ENCODE assay signal across 16 cellular contexts in the genomic region with DNA sequence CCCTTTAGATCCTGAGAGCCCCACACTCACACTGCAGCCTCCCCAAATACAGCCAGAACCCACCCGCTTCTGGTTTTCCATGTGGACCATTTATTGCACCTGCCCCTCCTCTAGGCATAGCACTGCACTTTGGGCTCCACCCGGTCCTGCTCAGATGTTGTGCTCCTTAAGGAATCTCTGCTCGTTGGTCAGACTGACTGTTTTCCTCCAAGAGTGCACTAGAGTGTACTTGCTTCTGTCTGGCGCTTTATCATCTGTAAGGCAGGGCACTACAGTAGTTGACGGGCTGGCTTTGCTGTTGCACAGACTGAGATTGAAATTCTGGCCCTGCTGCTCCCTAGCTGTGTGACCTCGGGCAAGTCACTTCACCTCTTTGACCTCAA.
"Had no signal": no experiment of that assay in that cellular context is flagged by ENCODE, and none has a peak within 500 bp of the region (broad histone marks: within the 10 kb centered on the region; RNA-seq: fewer than 3 reads in every experiment).

No MANE protein-coding gene starts in this region.

- H3K4me3 Mint-ChIP-seq: central memory CD8-positive, alpha-beta T cell; mesothelial cell of epicardium had no signal

- H3K36me3 Mint-ChIP-seq: mesothelial cell of epicardium had no signal

- H3K36me3 ChIP-seq: esophagus muscularis mucosa, gastroesophageal sphincter, heart left ventricle, lower lobe of right lung had no signal

- H3K9me3 Mint-ChIP-seq: central memory CD8-positive, alpha-beta T cell; mesothelial cell of epicardium had no signal

- H3K4me1 Mint-ChIP-seq: central memory CD8-positive, alpha-beta T cell had no signal

- DNase-seq: cerebellar nuclear complex; dermis blood vessel endothelial cell; dorsolateral prefrontal cortex; effector CD4-positive, alpha-beta T cell; effector memory CD4-positive, alpha-beta T cell; foreskin keratinocyte; hypothalamus; lower lobe of right lung; mesenchymal stem cell had no signal

- H3K27ac Mint-ChIP-seq: mesothelial cell of epicardium had no signal

- H3K9me3 ChIP-seq: esophagus muscularis mucosa, gastroesophageal sphincter, heart left ventricle, lower lobe of right lung had no signal

- H3K27ac ChIP-seq: coronary artery, esophagus muscularis mucosa, foreskin keratinocyte, gastroesophageal sphincter, heart left ventricle, hepatocyte, lower lobe of right lung had no signal

- H3K4me1 ChIP-seq: esophagus muscularis mucosa, foreskin keratinocyte, gastroesophageal sphincter had no signal

- H3K27me3 ChIP-seq: dorsolateral prefrontal cortex, foreskin keratinocyte, gastroesophageal sphincter, hepatocyte had no signal

- ATAC-seq: foreskin keratinocyte, gastroesophageal sphincter had no signal

- H3K4me3 ChIP-seq: coronary artery, dorsolateral prefrontal cortex, esophagus muscularis mucosa, gastroesophageal sphincter, heart left ventricle, hepatocyte, lower lobe of right lung had no signal
